31 cellular contexts compared by ENCODE assay signal in the genomic region with DNA sequence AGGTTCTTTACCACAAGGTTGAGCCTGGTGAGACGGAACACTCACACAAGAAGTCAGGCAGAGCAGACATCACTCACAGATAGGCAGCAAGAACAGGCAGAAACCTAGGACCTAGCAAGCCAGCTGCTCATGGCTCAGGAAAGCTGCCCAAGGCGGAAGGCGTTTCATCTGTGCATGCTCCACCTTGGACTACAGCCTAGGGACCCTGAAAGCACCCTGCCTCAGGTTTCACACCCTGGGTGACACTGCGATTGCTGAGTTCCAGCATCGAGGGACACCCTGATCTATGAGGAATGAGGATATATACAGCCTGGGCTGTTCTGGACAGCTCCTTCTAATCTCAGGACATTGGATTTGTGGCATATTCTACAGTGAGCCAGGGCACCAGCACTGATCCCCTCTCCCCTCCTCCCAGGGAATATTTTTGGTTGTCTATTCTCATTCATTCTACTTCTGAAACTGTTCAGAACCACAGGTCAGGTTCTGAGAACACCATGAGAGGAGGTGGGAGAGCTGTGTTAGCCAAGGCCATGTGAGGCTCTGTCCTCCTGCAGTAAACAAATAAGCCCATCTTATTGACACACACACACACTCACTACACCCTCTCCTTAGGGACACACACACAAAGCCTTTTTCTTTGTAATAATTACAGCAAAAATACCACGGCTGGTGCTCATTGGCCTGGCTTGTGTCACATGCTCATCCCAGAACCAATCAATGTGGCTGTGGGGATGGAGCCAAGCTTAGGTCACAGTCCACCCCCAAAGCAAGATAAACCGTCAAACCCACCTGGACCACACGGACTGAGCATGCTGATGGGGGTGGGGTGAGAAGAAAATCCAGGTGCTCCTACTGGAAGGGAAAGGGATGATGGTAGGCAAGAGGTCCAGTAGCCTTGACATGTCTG. TPM values are rescaled to one million over a fixed set of nuclear protein-coding genes. Genes with fewer than 3 reads are reported as not detected.
A peak's percentile ranks its signal among the peaks of the same experiment; 100 is the strongest.
DNase-seq lines count a peak whose midpoint lies in the region; ATAC-seq and TF ChIP-seq lines count a peak whose summit lies in the region.
"Had no signal": no experiment of that assay in that cellular context is flagged by ENCODE, and none has a peak within 500 bp of the region (broad histone marks: within the 10 kb centered on the region; RNA-seq: fewer than 3 reads in every experiment).

No MANE protein-coding gene starts in this region.

- H3K36me3 ChIP-seq in neuronal stem cell (replicated peaks in 1 of 2; ENCODE audit: control insufficient read depth in 2 of 2, insufficient read depth in 2 of 2, low read length in 2 of 2) (no peaks in the 10 kb centered on the region), left ventricle myocardium inferior (no peaks in the 10 kb centered on the region)
- H3K36me3 ChIP-seq: colonic mucosa, neutrophil, right lobe of liver, tibial nerve had no signal

- H3K9me3 ChIP-seq in neuronal stem cell (replicated peaks in 1 of 2; ENCODE audit: control insufficient read depth in 2 of 2, insufficient read depth in 1 of 2, low read depth in 1 of 2, low read length in 2 of 2) (no peaks in the 10 kb centered on the region), left ventricle myocardium inferior (replicated peaks) (no peaks in the 10 kb centered on the region)
- H3K9me3 ChIP-seq: colonic mucosa, neutrophil, right lobe of liver, tibial nerve had no signal

- no peak overlapping the region for H2BK5ac ChIP-seq in neuronal stem cell (ENCODE audit: low read length)

- no peaks in the 10 kb centered on the region for H3K9me3 Mint-ChIP-seq in WTC11
- H3K9me3 Mint-ChIP-seq: activated naive CD8-positive, alpha-beta T cell treated with anti-CD3 and anti-CD28 coated beads, Interleukin-2, amount 50 U/mL, for 24 hours; CD8-positive, alpha-beta memory T cell had no signal

- H3K18ac ChIP-seq in neuronal stem cell (ENCODE audit: low read length), result peak overlapping the region; percentile 9

- no peak overlapping the region for H3K4ac ChIP-seq in neuronal stem cell (ENCODE audit: low read length)

- peaks cover 26% of the 10 kb centered on the region for H3K4me1 Mint-ChIP-seq in WTC11
- H3K4me1 Mint-ChIP-seq: activated naive CD8-positive, alpha-beta T cell treated with anti-CD3 and anti-CD28 coated beads, Interleukin-2, amount 50 U/mL, for 24 hours; T-helper 17 cell had no signal

- H3K79me1 ChIP-seq in neuronal stem cell (ENCODE audit: low read depth, low read length), result peaks cover 1% of the 10 kb centered on the region

- DNase-seq in WTC11 (ENCODE audit: low spot score), result no peak
- no peak for DNase-seq in neuronal stem cell (ENCODE audit: low spot score)
- DNase-seq in left ventricle myocardium inferior, result no peak
- no peak for DNase-seq in NCI-H187 (lab: John Stamatoyannopoulos, UW)
- no peak for DNase-seq in activated effector memory CD4-positive, alpha-beta T cell treated with anti-CD3 and anti-CD28 coated beads, Interleukin-2, amount 50 U/mL, for 16 hours
- DNase-seq: ACHN; activated CD4-positive, alpha-beta T cell treated with anti-CD3 and anti-CD28 coated beads, Interleukin-2, amount 50 U/mL, for 4 hours; activated naive CD4-positive, alpha-beta T cell; activated naive CD8-positive, alpha-beta T cell treated with anti-CD3 and anti-CD28 coated beads, Interleukin-2, amount 50 U/mL, for 24 hours; activated T-cell treated with anti-CD3 and anti-CD28 coated beads, Interleukin-2, amount 50 U/mL, for 48 hours; CD8-positive, alpha-beta memory T cell; colonic mucosa; DMS 273 treated with DMSO at 0.1 percent for 48 hours; effector CD4-positive, alpha-beta T cell; Karpas-422; mesendoderm; NCI-H446 treated with DMSO at 0.1 percent for 48 hours; stimulated activated CD4-positive, alpha-beta T cell treated with anti-CD3 and anti-CD28 coated beads, Interleukin-12 subunit alpha, Interleukin-12 subunit beta, amount 100 ng/mL, for 4 hours; stimulated activated CD4-positive, alpha-beta T cell treated with anti-CD3 and anti-CD28 coated beads, Interleukin-4, amount 100 ng/mL, for 1 hour; T-helper 17 cell had no signal

- H2BK15ac ChIP-seq in neuronal stem cell (ENCODE audit: low read length), result no peak overlapping the region

- H3K4me3 Mint-ChIP-seq in WTC11, result no peak overlapping the region
- H3K4me3 Mint-ChIP-seq: activated naive CD8-positive, alpha-beta T cell treated with anti-CD3 and anti-CD28 coated beads, Interleukin-2, amount 50 U/mL, for 24 hours; B cell; CD8-positive, alpha-beta memory T cell; T-helper 17 cell had no signal

- no peak overlapping the region for H2AFZ ChIP-seq in neuronal stem cell (ENCODE audit: low read length)

- H3K27ac Mint-ChIP-seq in WTC11, result no peak overlapping the region
- H3K27ac Mint-ChIP-seq: activated naive CD8-positive, alpha-beta T cell treated with anti-CD3 and anti-CD28 coated beads, Interleukin-2, amount 50 U/mL, for 24 hours; B cell had no signal

- H2BK12ac ChIP-seq in neuronal stem cell (ENCODE audit: low read length), result no peak overlapping the region

- no peak overlapping the region for H3K14ac ChIP-seq in neuronal stem cell (ENCODE audit: low read length)

- peaks cover 0 to 9% of the 10 kb centered on the region in 2 donors for H3K4me1 ChIP-seq in neuronal stem cell (ENCODE audit: control insufficient read depth in 2 of 2, insufficient read depth in 1 of 2, low read depth in 1 of 2, low read length in 2 of 2)
- H3K4me1 ChIP-seq in left ventricle myocardium inferior, result no peaks in the 10 kb centered on the region
- H3K4me1 ChIP-seq: colonic mucosa, right lobe of liver, tibial nerve had no signal

- CTCF ChIA-PET in WTC11 (lab: Charles Lee), result interaction anchor here (1.6 kb wide), 1 partner anchor 12 kb away, joined by 4 read pairs; no protein-coding TSS in a partner anchor

- H3K4me3 ChIP-seq in neuronal stem cell (ENCODE audit: low read length in 2 of 2) (no peak overlapping the region), left ventricle myocardium inferior (no peak overlapping the region)
- H3K4me3 ChIP-seq: colonic mucosa, right lobe of liver, tibial nerve had no signal

- H3K27ac ChIP-seq in C4-2B (peak overlapping the region; percentile 11; the same call in 1 of the 2 replicates), neuronal stem cell (replicated peaks; ENCODE audit: low read length) (no peak overlapping the region), left ventricle myocardium inferior (replicated peaks) (no peak overlapping the region)
- H3K27ac ChIP-seq: colonic mucosa, neutrophil, right lobe of liver, tibial nerve had no signal

- H3K27me3 Mint-ChIP-seq in WTC11 (ENCODE audit: low read depth), result peaks cover 6% of the 10 kb centered on the region

- intact Hi-C loops in left ventricle myocardium inferior (cut with micrococcal nuclease), result no loop called here

- H3K27me3 ChIP-seq in neuronal stem cell (ENCODE audit: control insufficient read depth in 3 of 3, insufficient read depth in 3 of 3, low read depth in 1 of 3, low read length in 3 of 3), result peaks cover 0 to 22% (median 0%) of the 10 kb centered on the region in 3 experiments
- H3K27me3 ChIP-seq in left ventricle myocardium inferior (ENCODE audit: low read depth), result no peaks in the 10 kb centered on the region
- H3K27me3 ChIP-seq: colonic mucosa, right lobe of liver, tibial nerve had no signal

- no peak overlapping the region for H3K4me2 ChIP-seq in neuronal stem cell (ENCODE audit: insufficient read depth, low read length, poor library complexity, severe bottlenecking)

- no peak overlapping the region for H4K91ac ChIP-seq in neuronal stem cell (ENCODE audit: low read depth, low read length, poor library complexity)

- H3K9ac ChIP-seq in neuronal stem cell (ENCODE audit: low read depth, low read length, poor library complexity), result no peak overlapping the region

- no peak overlapping the region for H2BK120ac ChIP-seq in neuronal stem cell (ENCODE audit: low read depth, low read length)

- no peak overlapping the region for H2AK5ac ChIP-seq in neuronal stem cell (ENCODE audit: low read depth, low read length)

- POLR2A ChIA-PET in WTC11 (lab: Charles Lee), result no interaction called here

- TF ChIP-seq CTCF in C4-2B (conservative IDR thresholded peaks at IDR 0.05), result no peak
- TF ChIP-seq CTCF in WTC11 (IDR thresholded peaks at IDR 0.05), result no peak
- no peak for TF ChIP-seq CTCF in left ventricle myocardium inferior (IDR thresholded peaks at IDR 0.05; ENCODE audit: borderline replicate concordance)

- no peak overlapping the region for H3K23ac ChIP-seq in neuronal stem cell (ENCODE audit: low read depth, low read length, poor library complexity)

- peak; percentile 44 for ATAC-seq in HG03039 (IDR thresholded peaks at IDR 0.05; ENCODE audit: unreplicated experiment)
- no peak for ATAC-seq in WTC11
- no peak for ATAC-seq in HG03196 (IDR thresholded peaks at IDR 0.05; ENCODE audit: unreplicated experiment)
- ATAC-seq: activated CD4-positive, CD25-positive, alpha-beta regulatory T cell treated with anti-CD3 and anti-CD28 coated beads, Interleukin-2, amount 50 U/mL, for 24 hours; activated naive CD8-positive, alpha-beta T cell treated with anti-CD3 and anti-CD28 coated beads, Interleukin-2, amount 50 U/mL, for 24 hours; HCT116; left lobe of liver; right lobe of liver; SK-N-SH treated with all-trans-retinoic acid at 6 μM for 48 hours; T-helper 17 cell had no signal

- no peaks in the 10 kb centered on the region for H3K36me3 Mint-ChIP-seq in WTC11
- H3K36me3 Mint-ChIP-seq: CD8-positive, alpha-beta memory T cell had no signal

- no peak overlapping the region for H4K8ac ChIP-seq in neuronal stem cell (ENCODE audit: low read depth, low read length)

- WGBS in neuronal stem cell (ENCODE audit: extremely low coverage in 2 of 2, insufficient read length in 2 of 2, insufficient replicate concordance in 1 of 2), 2 donors, result no CpG with 5 or more reads among the region's 8 CpGs

TF ChIP-seq in WTC11, 78 proteins besides CTCF, POLR2A, EP300 and RAD21 (continues in another document):
- TF ChIP-seq, protein P1, sequence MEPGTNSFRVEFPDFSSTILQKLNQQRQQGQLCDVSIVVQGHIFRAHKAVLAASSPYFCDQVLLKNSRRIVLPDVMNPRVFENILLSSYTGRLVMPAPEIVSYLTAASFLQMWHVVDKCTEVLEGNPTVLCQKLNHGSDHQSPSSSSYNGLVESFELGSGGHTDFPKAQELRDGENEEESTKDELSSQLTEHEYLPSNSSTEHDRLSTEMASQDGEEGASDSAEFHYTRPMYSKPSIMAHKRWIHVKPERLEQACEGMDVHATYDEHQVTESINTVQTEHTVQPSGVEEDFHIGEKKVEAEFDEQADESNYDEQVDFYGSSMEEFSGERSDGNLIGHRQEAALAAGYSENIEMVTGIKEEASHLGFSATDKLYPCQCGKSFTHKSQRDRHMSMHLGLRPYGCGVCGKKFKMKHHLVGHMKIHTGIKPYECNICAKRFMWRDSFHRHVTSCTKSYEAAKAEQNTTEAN (CRISPR knock-in tag; IDR thresholded peaks at IDR 0.05), result no peak
- TF ChIP-seq, protein P2, sequence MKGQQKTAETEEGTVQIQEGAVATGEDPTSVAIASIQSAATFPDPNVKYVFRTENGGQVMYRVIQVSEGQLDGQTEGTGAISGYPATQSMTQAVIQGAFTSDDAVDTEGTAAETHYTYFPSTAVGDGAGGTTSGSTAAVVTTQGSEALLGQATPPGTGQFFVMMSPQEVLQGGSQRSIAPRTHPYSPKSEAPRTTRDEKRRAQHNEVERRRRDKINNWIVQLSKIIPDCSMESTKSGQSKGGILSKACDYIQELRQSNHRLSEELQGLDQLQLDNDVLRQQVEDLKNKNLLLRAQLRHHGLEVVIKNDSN (CRISPR knock-in tag; IDR thresholded peaks at IDR 0.05), result no peak

RNA-seq across cellular contexts. Expression of a gene that starts 26.3 kb away (rescaled TPM):
- total RNA-seq in WTC11 (2021), result 29.8 to 40.6 TPM (median 31.0 TPM) in 3 replicates
- polyA plus RNA-seq in neuronal stem cell (2013, experiment 1 of 2), result 0.10 TPM
- polyA plus RNA-seq in neuronal stem cell (2013, experiment 2 of 2), result 0.08 TPM
- 36.4 TPM for total RNA-seq in left ventricle myocardium inferior
